ENCODE assay signal across 8 cellular contexts in the genomic region with DNA sequence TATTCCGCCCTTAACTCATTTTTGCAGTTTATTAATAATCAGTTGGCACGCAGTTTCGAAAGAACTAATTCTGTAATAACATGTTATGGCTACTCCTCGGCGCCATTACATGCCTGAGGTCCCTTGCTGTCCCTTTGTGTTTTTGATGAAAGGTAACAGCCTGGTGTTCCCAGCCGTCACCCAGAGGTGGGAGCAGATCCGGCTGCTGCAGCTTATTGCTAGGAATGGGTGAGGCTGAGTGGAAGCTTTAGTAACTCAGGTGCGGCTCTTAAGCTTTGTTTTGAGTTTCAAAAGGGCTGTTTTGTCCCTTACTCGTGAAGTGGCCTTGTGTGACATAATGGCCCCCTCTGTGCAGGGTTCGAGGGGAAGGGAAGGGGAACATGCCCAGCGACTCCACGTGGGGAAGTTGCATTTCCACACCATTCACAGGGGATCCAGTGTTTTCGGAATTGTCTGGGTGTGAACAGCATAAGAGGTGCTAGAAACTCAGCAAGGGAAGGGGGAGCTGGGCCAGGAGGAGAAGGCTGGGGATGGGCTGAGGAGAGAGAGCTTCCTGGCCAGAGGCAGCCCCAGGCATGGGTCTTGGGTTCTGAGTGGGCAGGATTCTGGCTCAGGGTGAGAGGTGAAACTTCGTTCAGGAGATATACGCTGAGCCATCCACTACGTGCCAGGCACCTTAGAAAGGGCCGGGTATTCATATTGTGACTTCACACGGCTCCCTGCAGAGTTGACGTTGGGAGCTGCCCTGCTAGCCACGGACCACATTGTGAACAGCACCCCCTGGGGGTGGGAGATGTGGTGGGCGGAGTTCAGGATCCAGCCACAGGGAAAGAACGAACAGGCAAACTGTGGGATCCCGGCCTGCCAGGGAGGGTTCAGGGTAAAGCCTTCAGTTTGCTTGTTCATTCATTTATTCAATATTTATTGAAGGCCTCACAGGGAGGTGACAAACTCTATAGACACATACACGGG.
A peak's percentile ranks its signal among the peaks of the same experiment; 100 is the strongest.
DNase-seq lines count a peak whose midpoint lies in the region; ATAC-seq and TF ChIP-seq lines count a peak whose summit lies in the region.

No MANE protein-coding gene starts in this region.

- TF ChIP-seq CTCF in right atrium auricular region (IDR thresholded peaks at IDR 0.05), result peak in 1 of 2 donors; percentile 75

- no peaks in the 10 kb centered on the region for H3K27me3 ChIP-seq in right atrium auricular region

- no peaks in the 10 kb centered on the region for H3K36me3 ChIP-seq in right atrium auricular region

- no peak for TF ChIP-seq POLR2A in erythroblast (IDR thresholded peaks at IDR 0.05; ENCODE audit: low read length)

- intact Hi-C loops in Right ventricle myocardium inferior (cut with DNase I), result loop anchor here (2.0 to 10.0 kb wide), 3 partner anchors 34 to 111 kb away; a partner anchor contains a TSS

- no peaks in the 10 kb centered on the region for H3K9me3 ChIP-seq in right atrium auricular region

- DNase-seq in Right ventricle myocardium inferior (ENCODE audit: missing footprints) (no peak), right atrium auricular region (ENCODE audit: low spot score) (no peak), SHP77 treated with DMSO at 0.1 percent for 48 hours (lab: John Stamatoyannopoulos, UW) (peak; percentile 13), erythroblast (lab: John Stamatoyannopoulos, UW) (peak; percentile 25 to 40), nucleus accumbens (lab: John Stamatoyannopoulos, UW) (peak in 37 of 56 donors; percentile 6 to 76 (median 26)), DMS153 treated with DMSO at 0.1 percent for 48 hours (lab: John Stamatoyannopoulos, UW; ENCODE audit: unreplicated experiment) (no peak), AML-193 (lab: John Stamatoyannopoulos, UW) (no peak)

- peaks cover 0 to 66% of the 10 kb centered on the region in 2 donors for H3K4me1 ChIP-seq in right atrium auricular region

- H3K4me3 ChIP-seq in right atrium auricular region, result no peak overlapping the region

- no peak overlapping the region for H3K27ac ChIP-seq in right atrium auricular region

- ATAC-seq in Right ventricle myocardium inferior (peak; percentile 45), HG03565 (IDR thresholded peaks at IDR 0.05; ENCODE audit: unreplicated experiment) (no peak)

Comparison
In these comparisons a context has a peak if more than half of its experiments do, and no peak if none do; other contexts are left out.
1. DNase-seq: peak in SHP77 treated with DMSO at 0.1 percent for 48 hours (single experiment), erythroblast (2 of 2) and nucleus accumbens (37 of 56); none in Right ventricle myocardium inferior (single experiment), right atrium auricular region (single experiment), DMS153 treated with DMSO at 0.1 percent for 48 hours (single experiment) and AML-193 (0 of 2).